ENCODE assay signal across 8 cellular contexts in genomic region chr6:2988426-2989331, GRCh38. TPM values are rescaled to one million over a fixed set of nuclear protein-coding genes. Genes with fewer than 3 reads are reported as not detected.
A peak's percentile ranks its signal among the peaks of the same experiment; 100 is the strongest.
DNase-seq lines count a peak whose midpoint lies in the region; ATAC-seq and TF ChIP-seq lines count a peak whose summit lies in the region.

No MANE protein-coding gene starts in this region.

- H3K36me3 Mint-ChIP-seq in activated naive CD4-positive, alpha-beta T cell treated with anti-CD3 and anti-CD28 coated beads, Interleukin-2, amount 50 U/mL, for 24 hours, result no peaks in the 10 kb centered on the region

- H3K27ac ChIP-seq in SJCRH30, result peak overlapping the region; percentile 91
- H3K27ac ChIP-seq in thoracic aorta, result peak overlapping the region; percentile 82 to 92

- DNase-seq in G401 (ENCODE audit: low spot score) (peak; percentile 96), HAP-1 (ENCODE audit: low spot score in 2 of 2) (peak; percentile 78 to 91), MG63 (peak; percentile 91), SJCRH30 (peak; percentile 87 to 89), globus pallidus (ENCODE audit: low spot score) (peak; percentile 89), occipital lobe (lab: John Stamatoyannopoulos, UW) (peak; percentile 89), thoracic aorta (ENCODE audit: low spot score) (peak; percentile 92)

- H3K27me3 ChIP-seq in HAP-1 (ENCODE audit: low read depth) (no peaks in the 10 kb centered on the region), MG63 (no peaks in the 10 kb centered on the region), SJCRH30 (no peaks in the 10 kb centered on the region), thoracic aorta (replicated peaks; ENCODE audit: insufficient read depth) (no peaks in the 10 kb centered on the region)

- H3K36me3 ChIP-seq in HAP-1 (replicated peaks), result no peaks in the 10 kb centered on the region
- H3K36me3 ChIP-seq in MG63, result no peaks in the 10 kb centered on the region
- no peaks in the 10 kb centered on the region for H3K36me3 ChIP-seq in SJCRH30
- no peaks in the 10 kb centered on the region for H3K36me3 ChIP-seq in thoracic aorta

- H3K4me3 ChIP-seq in HAP-1 (peak overlapping the region; percentile 56), MG63 (peak overlapping the region; percentile 66), SJCRH30 (peak overlapping the region; percentile 68), thoracic aorta (peak overlapping the region; percentile 71)

- peak; percentile 79 for ATAC-seq in thoracic aorta (ENCODE audit: insufficient number of reproducible peaks, low FRiP score, low read depth)

- peaks cover 23% of the 10 kb centered on the region for H3K4me1 Mint-ChIP-seq in activated naive CD4-positive, alpha-beta T cell treated with anti-CD3 and anti-CD28 coated beads, Interleukin-2, amount 50 U/mL, for 24 hours

- H3K27me3 Mint-ChIP-seq in activated naive CD4-positive, alpha-beta T cell treated with anti-CD3 and anti-CD28 coated beads, Interleukin-2, amount 50 U/mL, for 24 hours, result no peaks in the 10 kb centered on the region

- no peaks in the 10 kb centered on the region for H3K9me3 Mint-ChIP-seq in activated naive CD4-positive, alpha-beta T cell treated with anti-CD3 and anti-CD28 coated beads, Interleukin-2, amount 50 U/mL, for 24 hours

- peak overlapping the region; percentile 95 for H3K4me3 Mint-ChIP-seq in activated naive CD4-positive, alpha-beta T cell treated with anti-CD3 and anti-CD28 coated beads, Interleukin-2, amount 50 U/mL, for 24 hours

- peak overlapping the region; percentile 97 for H3K27ac Mint-ChIP-seq in activated naive CD4-positive, alpha-beta T cell treated with anti-CD3 and anti-CD28 coated beads, Interleukin-2, amount 50 U/mL, for 24 hours

- H3K9me3 ChIP-seq in HAP-1 (no peaks in the 10 kb centered on the region), MG63 (no peaks in the 10 kb centered on the region), SJCRH30 (replicated peaks) (no peaks in the 10 kb centered on the region), thoracic aorta (no peaks in the 10 kb centered on the region)

- H3K4me1 ChIP-seq in HAP-1 (peaks cover 21% of the 10 kb centered on the region), SJCRH30 (peaks cover 5% of the 10 kb centered on the region; the same call in 1 of the 2 replicates), thoracic aorta (ENCODE audit: control insufficient read depth in 1 of 2, low read depth in 2 of 2) (peaks cover 6 to 22% of the 10 kb centered on the region in 2 donors)

- in situ Hi-C loops in G401 (cut with HindIII; ENCODE audit: low sequenced_read_pairs), result no loop called here
- in situ Hi-C loops in HAP-1 (cut with MboI; ENCODE audit: low sequenced_read_pairs), result loop anchor here (25.0 kb wide), 1 partner anchor 1024 kb away; a partner anchor contains a TSS

- TF ChIP-seq CTCF in thoracic aorta (IDR thresholded peaks at IDR 0.05), result peak; percentile 97

RNA-seq across cellular contexts. Expression of gene NQO2, which starts 11.0 kb away (rescaled TPM):
- total RNA-seq in G401 (2014; rRNA removed; shearing (Covaris generic)), result 159 and 203 TPM in 2 replicates
- total RNA-seq in MG63 (2014; rRNA removed; shearing (Covaris generic); ENCODE audit: low replicate concordance), result 4.2 and 17.6 TPM in 2 replicates
- total RNA-seq in SJCRH30 (2014; rRNA removed; shearing (Covaris generic)), result 15.4 and 17.5 TPM in 2 replicates
- total RNA-seq in occipital lobe, result 8.0 TPM
- total RNA-seq in thoracic aorta, result 10 to 100 TPM; 23.0 to 25.7 TPM

RNA-seq across cellular contexts. Expression of gene SERPINB6, which starts 17.3 kb away (rescaled TPM):
- total RNA-seq in G401 (2014; rRNA removed; shearing (Covaris generic)), result 128 and 147 TPM in 2 replicates
- total RNA-seq in MG63 (2014; rRNA removed; shearing (Covaris generic); ENCODE audit: low replicate concordance), result 45.1 and 59.9 TPM in 2 replicates
- total RNA-seq in SJCRH30 (2014; rRNA removed; shearing (Covaris generic)), result 60.4 and 62.5 TPM in 2 replicates
- total RNA-seq in occipital lobe, result 12.3 TPM
- 100 to 1,000 TPM; 161 to 180 TPM for total RNA-seq in thoracic aorta

Comparison
In these comparisons a context has a peak if more than half of its experiments do, and no peak if none do; other contexts are left out.
1. Peak in every context shown above with its lines: DNase-seq, ATAC-seq, H3K4me3 ChIP-seq and H3K27ac ChIP-seq.